ENCODE assay signal across 20 cellular contexts in genomic region chr4:129515356-129515755, GRCh38.
DNase-seq lines count a peak whose midpoint lies in the region; ATAC-seq and TF ChIP-seq lines count a peak whose summit lies in the region.
"Had no signal": no experiment of that assay in that cellular context is flagged by ENCODE, and none has a peak within 500 bp of the region (broad histone marks: within the 10 kb centered on the region; RNA-seq: fewer than 3 reads in every experiment).

No MANE protein-coding gene starts in this region.

- no peaks in the 10 kb centered on the region for H3K36me3 Mint-ChIP-seq in T-helper 2 cell treated with Interferon-gamma antibody and Interleukin-4, amounts not matched to agents 5 μg/mL and 100 μg/mL, for 36 hours (ENCODE audit: low read depth)
- no peaks in the 10 kb centered on the region for H3K36me3 Mint-ChIP-seq in T-cell
- H3K36me3 Mint-ChIP-seq: CD14-positive monocyte; CD4-positive, alpha-beta memory T cell had no signal

- H3K27ac Mint-ChIP-seq in T-helper 2 cell treated with Interferon-gamma antibody and Interleukin-4, amounts not matched to agents 5 μg/mL and 100 μg/mL, for 36 hours: no peak overlapping the region
- no peak overlapping the region for H3K27ac Mint-ChIP-seq in T-cell
- H3K27ac Mint-ChIP-seq: CD14-positive monocyte; CD4-positive, alpha-beta memory T cell; HFFc6 had no signal

- no peaks in the 10 kb centered on the region for H3K4me1 Mint-ChIP-seq in T-helper 2 cell treated with Interferon-gamma antibody and Interleukin-4, amounts not matched to agents 5 μg/mL and 100 μg/mL, for 36 hours (ENCODE audit: low read depth)
- H3K4me1 Mint-ChIP-seq in T-cell: no peaks in the 10 kb centered on the region
- H3K4me1 Mint-ChIP-seq: CD4-positive, alpha-beta memory T cell had no signal

- TF ChIP-seq CTCF in fibroblast of pulmonary artery (IDR thresholded peaks at IDR 0.05; ENCODE audit: low read length, missing control alignments): no peak

- TF ChIP-seq POLR2A in erythroblast (IDR thresholded peaks at IDR 0.05; ENCODE audit: low read length): no peak

- no peak overlapping the region for H3K4me3 ChIP-seq in fibroblast of pulmonary artery (replicated peaks; ENCODE audit: low read depth, low read length)
- H3K4me3 ChIP-seq: BLaER1, GM12878, K562 had no signal

- H3K27me3 Mint-ChIP-seq in T-helper 2 cell treated with Interferon-gamma antibody and Interleukin-4, amounts not matched to agents 5 μg/mL and 100 μg/mL, for 36 hours (ENCODE audit: low read depth): no peaks in the 10 kb centered on the region
- no peaks in the 10 kb centered on the region for H3K27me3 Mint-ChIP-seq in T-cell
- H3K27me3 Mint-ChIP-seq: CD4-positive, alpha-beta memory T cell had no signal

- POLR2A ChIA-PET in T-cell (lab: Charles Lee): no interaction called here

- CTCF ChIA-PET in T-cell (lab: Charles Lee): no interaction called here

- peak; percentile 4 for DNase-seq in HS-5 (ENCODE audit: low read depth)
- peak; percentile 77 for DNase-seq in dermis blood vessel endothelial cell
- DNase-seq in fibroblast of pulmonary artery (ENCODE audit: low read depth): peak; percentile 42
- no peak for DNase-seq in T-helper 2 cell treated with Interferon-gamma antibody and Interleukin-4, amounts not matched to agents 5 μg/mL and 100 μg/mL, for 36 hours (ENCODE audit: low spot score)
- no peak for DNase-seq in erythroblast (lab: John Stamatoyannopoulos, UW)
- no peak for DNase-seq in T-cell
- DNase-seq: 8988T; CD4-positive, alpha-beta memory T cell; DMS79; GF-D8; GOT3; H7; HFFc6; IMR-90 had no signal

- no peak overlapping the region for H3K4me3 Mint-ChIP-seq in T-helper 2 cell treated with Interferon-gamma antibody and Interleukin-4, amounts not matched to agents 5 μg/mL and 100 μg/mL, for 36 hours
- no peak overlapping the region for H3K4me3 Mint-ChIP-seq in T-cell
- H3K4me3 Mint-ChIP-seq: CD14-positive monocyte; CD4-positive, alpha-beta memory T cell; HFFc6 had no signal

- H3K9me3 Mint-ChIP-seq in T-helper 2 cell treated with Interferon-gamma antibody and Interleukin-4, amounts not matched to agents 5 μg/mL and 100 μg/mL, for 36 hours: no peaks in the 10 kb centered on the region
- peaks cover 0 to 3% (median 0%) of the 10 kb centered on the region in 3 donors for H3K9me3 Mint-ChIP-seq in T-cell

- ATAC-seq in HG02852 (IDR thresholded peaks at IDR 0.05; ENCODE audit: unreplicated experiment) (no peak), T-cell (replicated peaks in 1 of 4) (no peak)
- ATAC-seq: GM12878, HCT116, K562 had no signal

Comparison
In these comparisons a context has a peak if more than half of its experiments do, and no peak if none do; other contexts are left out.
1. DNase-seq: peak in HS-5 (single experiment), dermis blood vessel endothelial cell (single experiment) and fibroblast of pulmonary artery (single experiment); none in T-helper 2 cell treated with Interferon-gamma antibody and Interleukin-4, amounts not matched to agents 5 μg/mL and 100 μg/mL, for 36 hours (single experiment), erythroblast (0 of 2) and T-cell (0 of 34).